10 cellular contexts compared by ENCODE assay signal in the genomic region with DNA sequence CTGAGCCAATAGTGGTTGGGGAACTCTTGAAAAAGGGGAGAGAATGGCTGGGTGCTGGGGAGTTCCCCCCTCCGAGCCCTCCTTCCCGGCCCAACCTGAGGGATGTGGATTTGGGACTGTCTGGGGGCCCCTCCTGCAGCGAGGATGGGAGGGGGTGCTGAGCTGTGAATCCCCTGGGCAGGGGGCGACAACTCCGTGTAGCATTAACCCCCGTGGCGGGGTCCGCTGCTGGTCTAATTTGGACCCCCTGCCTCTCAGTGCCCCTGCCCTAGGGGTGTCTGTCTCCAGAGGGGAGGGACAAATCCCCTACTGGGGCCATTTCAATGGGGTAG. TPM values are rescaled to one million over a fixed set of nuclear protein-coding genes. Genes with fewer than 3 reads are reported as not detected.
A peak's percentile ranks its signal among the peaks of the same experiment; 100 is the strongest.
DNase-seq lines count a peak whose midpoint lies in the region; ATAC-seq, FAIRE-seq and TF ChIP-seq lines count a peak whose summit lies in the region.
"Had no signal": no experiment of that assay in that cellular context is flagged by ENCODE, and none has a peak within 500 bp of the region (broad histone marks: within the 10 kb centered on the region; RNA-seq: fewer than 3 reads in every experiment).

No MANE protein-coding gene starts in this region.

- peaks cover 65% of the 10 kb centered on the region for H3F3A ChIP-seq in SK-N-SH (replicated peaks; ENCODE audit: insufficient read depth)

- WGBS in SK-N-SH (ENCODE audit: low lambda C conversion rate), result 88% methylated on average over 8 of the region's 8 CpGs
- 65 to 80% (median 76%) methylated on average over 8 of the region's 8 CpGs for WGBS in stomach, 5 donors

- peak overlapping the region; percentile 97 for H3K27ac Mint-ChIP-seq in activated CD4-positive, alpha-beta memory T cell treated with anti-CD3 and anti-CD28 coated beads for 36 hours

- FAIRE-seq in HTR-8/SVneo (lab: Jason Lieb, UNC), result no peak
- FAIRE-seq: A204.1 had no signal

- H3K27me3 ChIP-seq in SK-N-SH (ENCODE audit: insufficient read depth) (no peaks in the 10 kb centered on the region), layer of hippocampus (ENCODE audit: control insufficient read depth, insufficient read depth, low read length) (no peaks in the 10 kb centered on the region), stomach (no peaks in the 10 kb centered on the region)

- H3K36me3 ChIP-seq in SK-N-SH (replicated peaks in 1 of 2; ENCODE audit: control insufficient read depth in 1 of 2, insufficient read depth in 2 of 2, low read length in 1 of 2) (peaks cover 41 to 53% of the 10 kb centered on the region in 2 experiments), stomach (peaks cover 45 to 50% (median 48%) of the 10 kb centered on the region in 4 donors)

- peak overlapping the region; percentile 23; the same call in 1 of the 2 replicates for H3K4me2 ChIP-seq in SK-N-SH

- H3K4me3 Mint-ChIP-seq in activated CD4-positive, alpha-beta memory T cell treated with anti-CD3 and anti-CD28 coated beads for 36 hours, result peak overlapping the region; percentile 39

- H3K9me3 Mint-ChIP-seq in activated CD4-positive, alpha-beta memory T cell treated with anti-CD3 and anti-CD28 coated beads for 36 hours, result no peaks in the 10 kb centered on the region

- H3K9me3 ChIP-seq in SK-N-SH (no peaks in the 10 kb centered on the region), stomach (no peaks in the 10 kb centered on the region)

- H3K4me1 ChIP-seq in SK-N-SH (ENCODE audit: control insufficient read depth in 1 of 2, insufficient read depth in 2 of 2, low read depth in 1 of 2, low read length in 1 of 2), result peaks cover 58 to 69% of the 10 kb centered on the region in 2 experiments
- H3K4me1 ChIP-seq in stomach, result peaks cover 85 to 97% (median 96%) of the 10 kb centered on the region in 4 donors

- intact Hi-C loops in activated CD4-positive, alpha-beta memory T cell treated with anti-CD3 and anti-CD28 coated beads for 36 hours (cut with micrococcal nuclease), result no loop called here
- intact Hi-C loops in stomach (cut with DNase I; ENCODE audit: low total_unique reads), result no loop called here

- H3K4me1 Mint-ChIP-seq in activated CD4-positive, alpha-beta memory T cell treated with anti-CD3 and anti-CD28 coated beads for 36 hours (ENCODE audit: low read depth), result peaks cover 54% of the 10 kb centered on the region

- H2AFZ ChIP-seq in SK-N-SH (ENCODE audit: low read depth), result no peak overlapping the region

- H3K79me2 ChIP-seq in SK-N-SH (ENCODE audit: insufficient read depth), result peaks cover 65% of the 10 kb centered on the region

- TF ChIP-seq RAD21 in SK-N-SH (IDR thresholded peaks at IDR 0.05; ENCODE audit: low read length), result no peak

- H3K27me3 Mint-ChIP-seq in activated CD4-positive, alpha-beta memory T cell treated with anti-CD3 and anti-CD28 coated beads for 36 hours, result no peaks in the 10 kb centered on the region

- peak overlapping the region; percentile 25; the same call in 1 of the 2 replicates for H3K9ac ChIP-seq in SK-N-SH

- H4K20me1 ChIP-seq in SK-N-SH (ENCODE audit: insufficient read depth), result peaks cover 56% of the 10 kb centered on the region

- no peak for ATAC-seq in SK-N-SH treated with all-trans-retinoic acid at 6 μM for 48 hours

- H3K27ac ChIP-seq in SK-N-SH (ENCODE audit: low read depth in 2 of 2, low read length in 1 of 2) (peak overlapping the region; percentile 83 to 90; a peak in 3 of 4 replicates), layer of hippocampus (ENCODE audit: low read depth, low read length) (peak overlapping the region; percentile 30), stomach (peak overlapping the region; percentile 35 to 100 (median 100))

- no peaks in the 10 kb centered on the region for H3K9me2 ChIP-seq in SK-N-SH

- TF ChIP-seq CTCF in SK-N-SH (IDR thresholded peaks at IDR 0.05), result no peak
- TF ChIP-seq CTCF in stomach (IDR thresholded peaks at IDR 0.05), result no peak

- TF ChIP-seq EP300 in SK-N-SH (IDR thresholded peaks at IDR 0.05; ENCODE audit: borderline replicate concordance in 1 of 2, low read depth in 1 of 2, low read length in 1 of 2), result no peak
- no peak for TF ChIP-seq EP300 in stomach (IDR thresholded peaks at IDR 0.05)

- POLR2A ChIA-PET in SK-N-SH (lab: Yijun Ruan, JAX), result interaction anchor here (4.8 kb wide), 1 partner anchor 11 kb away, joined by 34 read pairs; a partner anchor contains a TSS
- POLR2A ChIA-PET in activated CD4-positive, alpha-beta memory T cell treated with anti-CD3 and anti-CD28 coated beads for 36 hours (lab: Charles Lee), result interaction anchor here (1.8 to 4.0 kb wide), 2 partner anchors 11 to 14 kb away, joined by 5 to 35 read pairs; a partner anchor contains a TSS

- no peak for DNase-seq in SK-N-SH
- DNase-seq in activated CD4-positive, alpha-beta memory T cell treated with anti-CD3 and anti-CD28 coated beads for 36 hours, result no peak
- no peak for DNase-seq in stomach
- no peak for DNase-seq in NCI-H1417 treated with DMSO at 0.1 percent for 48 hours (lab: John Stamatoyannopoulos, UW)
- DNase-seq in HT-29 (ENCODE audit: low spot score), result no peak
- DNase-seq in HTR-8/SVneo (ENCODE audit: insufficient read length, low spot score), result no peak
- DNase-seq: stimulated activated CD4-positive, alpha-beta T cell treated with anti-CD3 and anti-CD28 coated beads, Interleukin-15, amount 100 ng/mL, for 24 hours had no signal

- peaks cover 42% of the 10 kb centered on the region for H3K36me3 Mint-ChIP-seq in activated CD4-positive, alpha-beta memory T cell treated with anti-CD3 and anti-CD28 coated beads for 36 hours

- H3K4me3 ChIP-seq in SK-N-SH (ENCODE audit: low read depth in 2 of 2, low read length in 1 of 2) (no peak overlapping the region), stomach (peak overlapping the region in 2 of 4 donors; percentile 26 to 69)

- no peak for TF ChIP-seq POLR2A in stomach (IDR thresholded peaks at IDR 0.05)

- CTCF ChIA-PET in SK-N-SH (lab: Yijun Ruan, JAX), result interaction anchor here (3.1 to 18.6 kb wide), 3 partner anchors 8 to 15 kb away, joined by 13 to 594 read pairs (median 99); a partner anchor contains a TSS
- CTCF ChIA-PET in activated CD4-positive, alpha-beta memory T cell treated with anti-CD3 and anti-CD28 coated beads for 36 hours (lab: Charles Lee), result interaction anchor here (17.9 kb wide), 1 partner anchor 15 kb away, joined by 649 read pairs; a partner anchor contains a TSS

TF ChIP-seq in SK-N-SH, 30 proteins besides CTCF, POLR2A, EP300 and RAD21:
- no peak for TF ChIP-seq MEF2A (IDR thresholded peaks at IDR 0.05; ENCODE audit: borderline replicate concordance, low read depth)
- no peak for TF ChIP-seq NFIC (IDR thresholded peaks at IDR 0.05; ENCODE audit: borderline replicate concordance)
TF ChIP-seq in SK-N-SH: peak in this region for 0.

TF ChIP-seq in SK-N-SH treated with all-trans-retinoic acid at 6 μM for 48 hours, 23 proteins besides CTCF, POLR2A, EP300 and RAD21 (continues in another document):
- TF ChIP-seq ARNTL (CRISPR knock-in tag; IDR thresholded peaks at IDR 0.05; ENCODE audit: borderline replicate concordance, low read depth) (no peak), ZFP3 (CRISPR knock-in tag; IDR thresholded peaks at IDR 0.05) (no peak), ZNF565 (CRISPR knock-in tag; conservative IDR thresholded peaks at IDR 0.05; ENCODE audit: low read depth) (no peak), TOX (CRISPR knock-in tag; IDR thresholded peaks at IDR 0.05; ENCODE audit: borderline replicate concordance) (no peak), RARB (CRISPR knock-in tag; IDR thresholded peaks at IDR 0.05) (no peak), ESRRG (CRISPR knock-in tag; IDR thresholded peaks at IDR 0.05) (no peak), OSR1 (CRISPR knock-in tag; IDR thresholded peaks at IDR 0.05) (no peak), ZC3H10 (CRISPR knock-in tag; IDR thresholded peaks at IDR 0.05) (no peak)

RNA-seq across cellular contexts. Expression of a gene that starts 9.7 kb away (rescaled TPM):
- 8.2 and 13.9 TPM in 2 replicates for polyA plus RNA-seq in SK-N-SH (2012; rRNA removed)
- 6.8 and 9.9 TPM in 2 replicates for polyA plus RNA-seq in SK-N-SH (2012; cell fraction: cytosol; rRNA removed)
- 53.9 and 79.1 TPM in 2 replicates for polyA plus RNA-seq in SK-N-SH (2012; cell fraction: nucleus; rRNA removed)
- total RNA-seq in activated CD4-positive, alpha-beta memory T cell treated with anti-CD3 and anti-CD28 coated beads for 36 hours, result 10 to 100 TPM; 54.1 to 54.6 TPM
- 100 to 1,000 TPM in 1 of 5 donors, 10 to 100 TPM in 4; 31.6 to 118 (median 54.6) TPM for total RNA-seq in stomach
- 10 to 100 TPM; 17.0 to 29.2 (median 21.0) TPM for polyA plus RNA-seq in stomach
- 32.5 and 38.6 TPM in 2 replicates for total RNA-seq in HT-29 (2014; rRNA removed; shearing (Covaris generic))

RNA-seq across cellular contexts. Expression of a gene that starts 11.0 kb away (rescaled TPM):
- polyA plus RNA-seq in SK-N-SH (2012; rRNA removed), result 762 and 857 TPM in 2 replicates
- 628 and 677 TPM in 2 replicates for polyA plus RNA-seq in SK-N-SH (2012; cell fraction: cytosol; rRNA removed)
- 2,521 and 3,638 TPM in 2 replicates for polyA plus RNA-seq in SK-N-SH (2012; cell fraction: nucleus; rRNA removed)
- total RNA-seq in activated CD4-positive, alpha-beta memory T cell treated with anti-CD3 and anti-CD28 coated beads for 36 hours, result 100 to 1,000 TPM; 171 to 173 TPM
- 100 to 1,000 TPM; 250 to 520 (median 327) TPM for total RNA-seq in stomach
- 100 to 1,000 TPM; 307 to 686 (median 385) TPM for polyA plus RNA-seq in stomach
- total RNA-seq in HT-29 (2014; rRNA removed; shearing (Covaris generic)), result 72.3 and 72.7 TPM in 2 replicates

RNA-seq across cellular contexts. Expression of a gene that starts 16.6 kb away (rescaled TPM):
- polyA plus RNA-seq in SK-N-SH (2012; rRNA removed), result 133 and 226 TPM in 2 replicates
- 114 and 155 TPM in 2 replicates for polyA plus RNA-seq in SK-N-SH (2012; cell fraction: cytosol; rRNA removed)
- polyA plus RNA-seq in SK-N-SH (2012; cell fraction: nucleus; rRNA removed), result 81.6 and 162 TPM in 2 replicates
- total RNA-seq in activated CD4-positive, alpha-beta memory T cell treated with anti-CD3 and anti-CD28 coated beads for 36 hours, result 100 to 1,000 TPM; 178 to 192 TPM
- total RNA-seq in stomach, result 100 to 1,000 TPM in 2 of 5 donors, 10 to 100 TPM in 3; 26.4 to 905 (median 37.9) TPM
- polyA plus RNA-seq in stomach, result 100 to 1,000 TPM; 355 to 508 (median 358) TPM
- 142 and 159 TPM in 2 replicates for total RNA-seq in HT-29 (2014; rRNA removed; shearing (Covaris generic))

RNA-seq across cellular contexts. Expression of a gene that starts 17.2 kb away (rescaled TPM):
- polyA plus RNA-seq in SK-N-SH (2012; rRNA removed), result 53.5 and 78.0 TPM in 2 replicates
- 35.5 and 51.2 TPM in 2 replicates for polyA plus RNA-seq in SK-N-SH (2012; cell fraction: cytosol; rRNA removed)
- 76.2 and 162 TPM in 2 replicates for polyA plus RNA-seq in SK-N-SH (2012; cell fraction: nucleus; rRNA removed)
- total RNA-seq in activated CD4-positive, alpha-beta memory T cell treated with anti-CD3 and anti-CD28 coated beads for 36 hours, result 10 to 100 TPM; 74.8 to 76.1 TPM
- total RNA-seq in stomach, result 100 to 1,000 TPM in 2 of 5 donors, 10 to 100 TPM in 2, 1 to 10 TPM in 1; 6.2 to 240 (median 23.7) TPM
- polyA plus RNA-seq in stomach, result 100 to 1,000 TPM in 1 of 3 donors, 10 to 100 TPM in 2; 75.8 to 102 (median 80.3) TPM
- 156 and 183 TPM in 2 replicates for total RNA-seq in HT-29 (2014; rRNA removed; shearing (Covaris generic))

RNA-seq across cellular contexts. Expression of a gene that starts 20.3 kb away (rescaled TPM):
- polyA plus RNA-seq in SK-N-SH (2012; rRNA removed) (4.8 and 5.1 TPM in 2 replicates), stomach (under 1 TPM in 2 of 3 donors, not detected in 1; 0.19 to 0.28 TPM)
- polyA plus RNA-seq in SK-N-SH (2012; cell fraction: cytosol; rRNA removed), result 1.6 and 3.5 TPM in 2 replicates
- 25.2 and 37.7 TPM in 2 replicates for polyA plus RNA-seq in SK-N-SH (2012; cell fraction: nucleus; rRNA removed)
- 1 to 10 TPM; 1.3 to 2.1 TPM for total RNA-seq in activated CD4-positive, alpha-beta memory T cell treated with anti-CD3 and anti-CD28 coated beads for 36 hours
- 1 to 10 TPM in 2 of 5 donors, not detected in 3; 1.3 to 8.9 TPM for total RNA-seq in stomach
- 2.4 and 3.9 TPM in 2 replicates for total RNA-seq in HT-29 (2014; rRNA removed; shearing (Covaris generic))

Comparison
In these comparisons a context has a peak if more than half of its experiments do, and no peak if none do; other contexts are left out.
1. H3K27ac ChIP-seq: peak in every context shown above with its lines; median percentile 100 in stomach; 86 in SK-N-SH; 30 in layer of hippocampus.